ENCODE assay signal across 5 cellular contexts in genomic region chr11:26964834-26965485, GRCh38. TPM values are rescaled to one million over a fixed set of nuclear protein-coding genes. Genes with fewer than 3 reads are reported as not detected.
"Had no signal": no experiment of that assay in that cellular context is flagged by ENCODE, and none has a peak within 500 bp of the region (broad histone marks: within the 10 kb centered on the region; RNA-seq: fewer than 3 reads in every experiment).

No MANE protein-coding gene starts in this region.

RNA-seq across cellular contexts. Expression of gene FIBIN, which starts 29.0 kb away (rescaled TPM):
- total RNA-seq: activated CD4-positive, alpha-beta T cell treated with anti-CD3 and anti-CD28 coated beads, Interleukin-2, amount 10 ng/mL, durations not matched to agents 7 days and 5 days; activated CD8-positive, alpha-beta T cell treated with anti-CD3 and anti-CD28 coated beads, Interleukin-2, amount 10 ng/mL, durations not matched to agents 7 days and 5 days; activated naive CD8-positive, alpha-beta T cell treated with anti-CD3 and anti-CD28 coated beads, Interleukin-2, amount 10 ng/mL, durations not matched to agents 7 days and 5 days; activated T-helper 2 cell treated with anti-CD3 and anti-CD28 coated beads, Interferon-gamma antibody, Interleukin-2, Interleukin-4, amounts not matched to agents 10 μg/mL and 5 μg/mL and 100 μg/mL, durations not matched to agents 14 hours and 24 hours and 36 hours; dermis microvascular lymphatic vessel endothelial cell had no signal
